Comparison of ENCODE assay signal across 8 cellular contexts in the genomic region with DNA sequence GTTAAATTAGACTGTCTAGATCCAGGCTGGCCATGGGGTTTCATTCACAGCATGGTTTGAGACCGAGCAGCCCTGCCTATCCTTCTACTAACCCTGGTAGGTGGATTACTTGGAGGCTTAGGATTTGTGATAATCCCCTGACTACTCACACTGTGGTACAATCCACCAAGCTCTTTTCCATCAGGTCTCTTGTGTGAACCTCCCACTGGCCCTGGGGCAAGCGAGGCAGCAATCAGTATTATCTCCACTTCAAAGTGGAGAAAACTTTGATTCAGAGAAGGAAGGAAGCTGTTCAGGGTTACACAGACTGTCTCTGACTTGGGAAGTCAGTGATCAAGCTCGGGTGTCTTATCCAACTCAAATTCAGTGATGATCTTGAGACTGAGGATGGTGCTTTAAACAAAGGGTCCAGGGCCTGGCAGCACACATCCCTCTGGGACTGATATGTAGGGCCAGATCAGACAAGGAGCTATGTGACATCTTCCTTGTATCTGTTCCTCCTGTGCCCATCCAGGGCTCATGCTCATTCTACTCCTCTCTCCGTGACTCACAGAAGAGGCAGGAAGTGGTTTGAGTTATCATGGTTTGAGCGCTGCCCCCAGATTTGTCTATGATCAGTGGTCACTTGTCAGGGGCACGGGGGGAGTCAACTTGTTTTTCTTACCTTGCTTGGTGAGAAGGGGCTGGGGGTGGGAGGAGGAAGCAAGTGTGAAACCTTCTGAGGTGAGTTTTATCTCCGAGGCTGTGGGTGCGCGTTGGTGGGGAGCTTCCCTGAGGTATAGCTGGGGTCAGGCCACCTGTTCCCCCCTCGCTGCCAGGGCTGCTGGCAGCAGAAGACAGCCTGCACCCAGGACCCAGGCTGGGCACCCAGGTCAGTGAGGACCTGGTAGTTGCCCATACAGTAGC. TPM values are rescaled to one million over a fixed set of nuclear protein-coding genes. Genes with fewer than 3 reads are reported as not detected.
A peak's percentile ranks its signal among the peaks of the same experiment; 100 is the strongest.
DNase-seq lines count a peak whose midpoint lies in the region; ATAC-seq and TF ChIP-seq lines count a peak whose summit lies in the region.

No MANE protein-coding gene starts in this region.

- no peaks in the 10 kb centered on the region for H3K27me3 ChIP-seq in ovary

- TF ChIP-seq EP300 in ovary (IDR thresholded peaks at IDR 0.05): no peak

- POLR2A ChIA-PET in T-cell (lab: Charles Lee): interaction anchor here (0.6 to 1.1 kb wide), 5 partner anchors 28 to 874 kb away, joined by 3 to 7 read pairs (median 4); no protein-coding TSS in a partner anchor

- DNase-seq in T-cell: peak; percentile 39 to 82 (median 66)
- DNase-seq in stimulated activated CD4-positive, alpha-beta T cell treated with anti-CD3 and anti-CD28 coated beads, Interleukin-15, amount 100 ng/mL, for 1 hour (ENCODE audit: low read depth in 1 of 2, low spot score in 1 of 2): peak; percentile 36 to 48
- no peak for DNase-seq in left lobe of liver (ENCODE audit: low spot score)
- DNase-seq in ovary: no peak
- no peak for DNase-seq in 8988T

- no peaks in the 10 kb centered on the region for H3K9me3 Mint-ChIP-seq in T-cell
- H3K9me3 Mint-ChIP-seq in activated naive CD8-positive, alpha-beta T cell (ENCODE audit: low read depth): no peaks in the 10 kb centered on the region

- ATAC-seq in GM18508 (IDR thresholded peaks at IDR 0.05; ENCODE audit: insufficient read depth, unreplicated experiment) (peak; percentile 41), HG02885 (IDR thresholded peaks at IDR 0.05; ENCODE audit: poor library complexity, unreplicated experiment) (peak; percentile 58), T-cell (replicated peaks in 1 of 4) (peak; percentile 71 to 74 (median 72)), left lobe of liver (no peak)

- WGBS in ovary, 3 donors: 78 to 86% (median 82%) methylated on average over 10 of the region's 10 CpGs

- CTCF ChIA-PET in T-cell (lab: Charles Lee): interaction anchor here (0.6 to 1.8 kb wide), 5 partner anchors 9 to 148 kb away, joined by 3 to 10 read pairs (median 3); no protein-coding TSS in a partner anchor

- H3K4me1 Mint-ChIP-seq in T-cell: peaks cover 62 to 73% (median 68%) of the 10 kb centered on the region in 3 donors
- peaks cover 68% of the 10 kb centered on the region for H3K4me1 Mint-ChIP-seq in activated naive CD8-positive, alpha-beta T cell (ENCODE audit: low read depth)

- H3K27ac ChIP-seq in ovary: no peak overlapping the region

- H3K27ac Mint-ChIP-seq in T-cell: peak overlapping the region; percentile 95 to 99
- H3K27ac Mint-ChIP-seq in activated naive CD8-positive, alpha-beta T cell: peak overlapping the region; percentile 89

- intact Hi-C loops in ovary (cut with DNase I): loop anchor here in 1 of 4 donors (10.0 kb wide), 1 partner anchor 63 kb away; no protein-coding TSS in a partner anchor

- H3K27me3 Mint-ChIP-seq in T-cell: no peaks in the 10 kb centered on the region
- H3K27me3 Mint-ChIP-seq in activated naive CD8-positive, alpha-beta T cell: no peaks in the 10 kb centered on the region

- H3K4me3 Mint-ChIP-seq in T-cell: peak overlapping the region; percentile 69 to 73 (median 72)
- peak overlapping the region; percentile 80 for H3K4me3 Mint-ChIP-seq in activated naive CD8-positive, alpha-beta T cell

- TF ChIP-seq POLR2A in ovary (IDR thresholded peaks at IDR 0.05): no peak

- H3K36me3 ChIP-seq in ovary: no peaks in the 10 kb centered on the region

- H3K9me3 ChIP-seq in ovary: no peaks in the 10 kb centered on the region

- TF ChIP-seq CTCF in ovary (IDR thresholded peaks at IDR 0.05): no peak

- H3K36me3 Mint-ChIP-seq in T-cell: no peaks in the 10 kb centered on the region
- H3K36me3 Mint-ChIP-seq in activated naive CD8-positive, alpha-beta T cell: no peaks in the 10 kb centered on the region

- H3K4me1 ChIP-seq in ovary (ENCODE audit: insufficient read depth): peaks cover 3% of the 10 kb centered on the region

- no peak overlapping the region for H3K4me3 ChIP-seq in ovary

RNA-seq across cellular contexts. Expression of a gene that starts 48.6 kb away (rescaled TPM):
- 10 to 100 TPM; 15.9 to 36.5 (median 24.9) TPM for total RNA-seq in T-cell
- total RNA-seq in left lobe of liver: 19.5 TPM
- total RNA-seq in ovary: 10 to 100 TPM in 6 of 7 donors, 1 to 10 TPM in 1; 6.1 to 49.3 (median 15.9) TPM
- 10 to 100 TPM; 15.0 to 15.4 TPM for polyA plus RNA-seq in ovary

Comparison
In these comparisons a context has a peak if more than half of its experiments do, and no peak if none do; other contexts are left out.
1. DNase-seq: peak in T-cell (34 of 34) and stimulated activated CD4-positive, alpha-beta T cell treated with anti-CD3 and anti-CD28 coated beads, Interleukin-15, amount 100 ng/mL, for 1 hour (2 of 2); none in left lobe of liver (single experiment), ovary (0 of 5) and 8988T (single experiment).